In genomic region chr5:51960617-51961115, GRCh38 we compare ENCODE assay signal across 10 cellular contexts.
A peak's percentile ranks its signal among the peaks of the same experiment; 100 is the strongest.
DNase-seq lines count a peak whose midpoint lies in the region; ATAC-seq and TF ChIP-seq lines count a peak whose summit lies in the region.
"Had no signal": no experiment of that assay in that cellular context is flagged by ENCODE, and none has a peak within 500 bp of the region (broad histone marks: within the 10 kb centered on the region; RNA-seq: fewer than 3 reads in every experiment).

No MANE protein-coding gene starts in this region.

- peak; percentile 14 for DNase-seq in Ammon's horn (ENCODE audit: low spot score)
- peak; percentile 1 for DNase-seq in HFF-Myc (ENCODE audit: extremely low read depth, low read depth)
- DNase-seq in Panc1 (ENCODE audit: low read depth, low spot score): peak; percentile 12
- no peak for DNase-seq in glutamatergic neuron
- DNase-seq: naive B cell, T1000 had no signal

- H3K4me3 Mint-ChIP-seq in glutamatergic neuron (ENCODE audit: unreplicated experiment): no peak overlapping the region
- H3K4me3 Mint-ChIP-seq: naive B cell had no signal

- in situ Hi-C loops in Panc1 (cut with HindIII; ENCODE audit: low pct_unique_long_range_greater_than_20kb, low sequenced_read_pairs): no loop called here

- H3K36me3 ChIP-seq in Panc1 (ENCODE audit: control insufficient read depth, insufficient read depth, low read length): no peaks in the 10 kb centered on the region

- BruUV-seq in Panc1 (replicated peaks; lab: Mats Ljungman, UMichigan): no TSS peak

- POLR2A ChIA-PET in Panc1 (lab: Charles Lee): no interaction called here

- H3K4me3 ChIP-seq in HFF-Myc (replicated peaks; ENCODE audit: low read depth, low read length): no peak overlapping the region
- no peak overlapping the region for H3K4me3 ChIP-seq in Panc1 (ENCODE audit: low read depth in 2 of 2, low read length in 2 of 2)

- no peaks in the 10 kb centered on the region for H3K9me3 ChIP-seq in Panc1 (ENCODE audit: control insufficient read depth, insufficient read depth, low read depth, low read length)

- H3K4me1 Mint-ChIP-seq in glutamatergic neuron (ENCODE audit: low read depth, unreplicated experiment): peaks cover 8% of the 10 kb centered on the region
- H3K4me1 Mint-ChIP-seq: naive B cell had no signal

- ATAC-seq in Panc1 (no peak), HG02623 (IDR thresholded peaks at IDR 0.05; ENCODE audit: unreplicated experiment) (no peak), GM21447 (IDR thresholded peaks at IDR 0.05; ENCODE audit: unreplicated experiment) (no peak), GM19035 (IDR thresholded peaks at IDR 0.05; ENCODE audit: unreplicated experiment) (no peak), HG02763 (IDR thresholded peaks at IDR 0.05; ENCODE audit: unreplicated experiment) (no peak)

- H3K27ac ChIP-seq in Panc1 (ENCODE audit: low read length): no peak overlapping the region

- CTCF ChIA-PET in Panc1 (lab: Charles Lee): interaction anchor here (0.7 kb wide), 1 partner anchor 997 kb away, joined by 12 read pairs; no protein-coding TSS in a partner anchor

- peak; percentile 19 for TF ChIP-seq CTCF in HFF-Myc (IDR thresholded peaks at IDR 0.05; ENCODE audit: low read depth, low read length, missing control alignments)
- peak; percentile 60; the same call in 1 of the 2 replicates for TF ChIP-seq CTCF in Panc1 (IDR thresholded peaks at IDR 0.05)
- TF ChIP-seq CTCF in glutamatergic neuron (IDR thresholded peaks at IDR 0.05; ENCODE audit: partially characterized antibody, unreplicated experiment): peak; percentile 30

- H3K27me3 Mint-ChIP-seq in glutamatergic neuron (ENCODE audit: unreplicated experiment): no peaks in the 10 kb centered on the region
- H3K27me3 Mint-ChIP-seq: naive B cell had no signal

- H3K9me3 Mint-ChIP-seq in glutamatergic neuron (ENCODE audit: unreplicated experiment): no peaks in the 10 kb centered on the region

- no peaks in the 10 kb centered on the region for H3K27me3 ChIP-seq in Panc1 (ENCODE audit: control insufficient read depth, insufficient read depth, low read length)

- intact Hi-C loops in Panc1 (cut with micrococcal nuclease; ENCODE audit: unreplicated experiment): no loop called here

- no peaks in the 10 kb centered on the region for H3K36me3 Mint-ChIP-seq in glutamatergic neuron (ENCODE audit: unreplicated experiment)
- H3K36me3 Mint-ChIP-seq: naive B cell had no signal

- H3K27ac Mint-ChIP-seq in glutamatergic neuron (ENCODE audit: unreplicated experiment): peak overlapping the region; percentile 48
- H3K27ac Mint-ChIP-seq: naive B cell had no signal

- H3K4me1 ChIP-seq in Panc1 (ENCODE audit: control insufficient read depth, insufficient read depth, low read length): no peaks in the 10 kb centered on the region
